Comparison of ENCODE assay signal across 8 cellular contexts in genomic region chr7:99143853-99144672, GRCh38. TPM values are rescaled to one million over a fixed set of nuclear protein-coding genes. Genes with fewer than 3 reads are reported as not detected.
DNase-seq lines count a peak whose midpoint lies in the region; ATAC-seq and TF ChIP-seq lines count a peak whose summit lies in the region.

SMURF1 (minus strand) TSS chr7:99144108; CDS start chr7:99143780, 328 bp downstream.

- no peaks in the 10 kb centered on the region for H3K9me3 ChIP-seq in gastroesophageal sphincter
- no peaks in the 10 kb centered on the region for H3K9me3 ChIP-seq in neuronal stem cell (replicated peaks in 1 of 2; ENCODE audit: control insufficient read depth in 2 of 2, insufficient read depth in 1 of 2, low read depth in 1 of 2, low read length in 2 of 2)

- H2BK120ac ChIP-seq in neuronal stem cell (ENCODE audit: low read depth, low read length): peak within 1 kb of the TSS; percentile 47

- H2AFZ ChIP-seq in neuronal stem cell (ENCODE audit: low read length): peak within 1 kb of the TSS; percentile 98

- H3K9ac ChIP-seq in neuronal stem cell (ENCODE audit: low read depth, low read length, poor library complexity): peak within 1 kb of the TSS; percentile 94

- H4K91ac ChIP-seq in neuronal stem cell (ENCODE audit: low read depth, low read length, poor library complexity): no peak within 1 kb of the TSS

- WGBS in gastroesophageal sphincter (ENCODE audit: low coverage in 1 of 2), 2 donors: 0% methylated on average over 4 to 5 of the region's 94 CpGs
- WGBS in neuronal stem cell (ENCODE audit: extremely low coverage in 2 of 2, insufficient read length in 2 of 2, insufficient replicate concordance in 1 of 2), 2 donors: no CpG with 5 or more reads among the region's 94 CpGs

- H3K4me2 ChIP-seq in neuronal stem cell (ENCODE audit: insufficient read depth, low read length, poor library complexity, severe bottlenecking): peak within 1 kb of the TSS; percentile 66

- H3K27me3 ChIP-seq in gastroesophageal sphincter (no peaks in the 10 kb centered on the region), neuronal stem cell (ENCODE audit: control insufficient read depth in 3 of 3, insufficient read depth in 3 of 3, low read depth in 1 of 3, low read length in 3 of 3) (no peaks in the 10 kb centered on the region)

- H3K36me3 ChIP-seq in gastroesophageal sphincter (no peaks in the 10 kb centered on the region), neuronal stem cell (replicated peaks in 1 of 2; ENCODE audit: control insufficient read depth in 2 of 2, insufficient read depth in 2 of 2, low read length in 2 of 2) (peaks cover 0 to 9% of the 10 kb centered on the region in 2 donors)

- peak; percentile 62 to 80 for TF ChIP-seq POLR2A in gastroesophageal sphincter (IDR thresholded peaks at IDR 0.05)

- no peaks in the 10 kb centered on the region for H3K79me1 ChIP-seq in neuronal stem cell (ENCODE audit: low read depth, low read length)

- no peak for TF ChIP-seq EP300 in gastroesophageal sphincter (IDR thresholded peaks at IDR 0.05)

- H2BK15ac ChIP-seq in neuronal stem cell (ENCODE audit: low read length): no peak within 1 kb of the TSS

- H2BK5ac ChIP-seq in neuronal stem cell (ENCODE audit: low read length): peak within 1 kb of the TSS; percentile 95

- peak within 1 kb of the TSS; percentile 94 for H3K23ac ChIP-seq in neuronal stem cell (ENCODE audit: low read depth, low read length, poor library complexity)

- no peak within 1 kb of the TSS for H2AK5ac ChIP-seq in neuronal stem cell (ENCODE audit: low read depth, low read length)

- H3K4me1 ChIP-seq in gastroesophageal sphincter (peaks cover 2 to 45% (median 8%) of the 10 kb centered on the region in 3 donors), neuronal stem cell (ENCODE audit: control insufficient read depth in 2 of 2, insufficient read depth in 1 of 2, low read depth in 1 of 2, low read length in 2 of 2) (peaks cover 6 to 8% of the 10 kb centered on the region in 2 donors)

- peak; percentile 97 for DNase-seq in D341Med (ENCODE audit: low spot score)
- DNase-seq in HT1080 (ENCODE audit: low read depth): peak; percentile 47
- DNase-seq in RPMI8226: peak; percentile 91
- peak; percentile 73 for DNase-seq in activated naive CD4-positive, alpha-beta T cell treated with Interleukin-2 at 50 U/mL for 16 hours
- peak; percentile 71 for DNase-seq in neuronal stem cell (ENCODE audit: low spot score)

- TF ChIP-seq CTCF in gastroesophageal sphincter (IDR thresholded peaks at IDR 0.05) (peak in 1 of 4 experiments; percentile 37), subcutaneous adipose tissue (IDR thresholded peaks at IDR 0.05; ENCODE audit: low read depth) (no peak)

- ATAC-seq in GM19468 (IDR thresholded peaks at IDR 0.05; ENCODE audit: extremely low read depth, unreplicated experiment): peak; percentile 61
- peak; percentile 75 for ATAC-seq in gastroesophageal sphincter

- peak within 1 kb of the TSS; percentile 82 for H3K14ac ChIP-seq in neuronal stem cell (ENCODE audit: low read length)

- no peak within 1 kb of the TSS for H4K8ac ChIP-seq in neuronal stem cell (ENCODE audit: low read depth, low read length)

- H2BK12ac ChIP-seq in neuronal stem cell (ENCODE audit: low read length): no peak within 1 kb of the TSS

- H3K27ac ChIP-seq in gastroesophageal sphincter: peak within 1 kb of the TSS; percentile 91 to 99 (median 98)
- peak within 1 kb of the TSS; percentile 91 for H3K27ac ChIP-seq in neuronal stem cell (replicated peaks; ENCODE audit: low read length)

- H3K4me3 ChIP-seq in gastroesophageal sphincter: peak within 1 kb of the TSS; percentile 53 to 89
- H3K4me3 ChIP-seq in neuronal stem cell (ENCODE audit: low read length in 2 of 2): peak within 1 kb of the TSS; percentile 65 to 86

- peak within 1 kb of the TSS; percentile 66 for H3K4ac ChIP-seq in neuronal stem cell (ENCODE audit: low read length)

- H3K18ac ChIP-seq in neuronal stem cell (ENCODE audit: low read length): peak within 1 kb of the TSS; percentile 97

RNA-seq across cellular contexts. Expression of gene SMURF1, which starts in this region (rescaled TPM):
- total RNA-seq in HT1080 (2014; rRNA removed; shearing (Covaris generic)): 27.2 and 27.8 TPM in 2 replicates
- polyA plus RNA-seq in HT1080 (2015; cell fraction: cytosol; rRNA removed): 20.9 and 22.6 TPM in 2 replicates
- 38.8 and 42.1 TPM in 2 replicates for polyA plus RNA-seq in HT1080 (2015; cell fraction: nucleus; rRNA removed)
- total RNA-seq in gastroesophageal sphincter: 10 to 100 TPM; 20.1 to 26.2 (median 21.9) TPM
- polyA plus RNA-seq in neuronal stem cell (2013, experiment 1 of 2): 14.5 TPM
- polyA plus RNA-seq in neuronal stem cell (2013, experiment 2 of 2): 14.3 TPM
- total RNA-seq in subcutaneous adipose tissue: 10 to 100 TPM; 24.0 to 49.4 (median 25.2) TPM

Comparison
In these comparisons a context has a peak if more than half of its experiments do, and no peak if none do; other contexts are left out.
1. Peak in every context shown above with its lines: DNase-seq, ATAC-seq, H3K4me3 ChIP-seq and H3K27ac ChIP-seq.
2. DNase-seq: peak in every context shown above with its lines; median percentile 97 in D341Med; 91 in RPMI8226; 73 in activated naive CD4-positive, alpha-beta T cell treated with Interleukin-2 at 50 U/mL for 16 hours; 71 in neuronal stem cell; 47 in HT1080.